In the genomic region with DNA sequence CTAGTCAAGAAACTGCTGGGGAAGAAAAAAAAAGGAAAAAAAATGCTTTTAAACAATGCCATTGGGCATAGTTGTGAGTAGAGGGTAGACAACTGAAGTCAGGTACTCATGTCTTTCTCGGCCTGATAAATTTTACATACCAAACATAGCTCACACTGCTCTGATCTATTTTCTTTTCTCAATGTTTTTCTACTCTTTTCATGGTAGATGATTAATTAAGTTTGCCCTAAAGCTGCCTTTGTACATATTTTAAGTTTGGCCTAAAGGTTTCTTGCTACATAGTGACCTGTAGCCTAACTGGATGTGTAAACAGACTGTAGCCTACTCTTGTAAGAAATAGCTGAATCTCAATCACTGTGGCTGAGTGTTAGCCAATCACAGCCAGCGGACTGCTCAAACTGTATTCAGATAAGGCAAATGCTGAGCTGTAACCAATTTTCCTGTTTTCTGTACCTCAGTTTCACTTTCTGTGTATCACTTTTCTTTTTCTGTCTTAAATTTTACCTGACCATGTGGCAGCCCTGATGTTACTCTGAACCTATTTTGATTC, we compare ENCODE assay signal across 21 cellular contexts.
DNase-seq lines count a peak whose midpoint lies in the region; ATAC-seq, FAIRE-seq and TF ChIP-seq lines count a peak whose summit lies in the region.
"Had no signal": no experiment of that assay in that cellular context is flagged by ENCODE, and none has a peak within 500 bp of the region (broad histone marks: within the 10 kb centered on the region; RNA-seq: fewer than 3 reads in every experiment).

No MANE protein-coding gene starts in this region.

- DNase-seq in choroid plexus epithelial cell (ENCODE audit: low read depth) (peak; percentile 10), neural progenitor cell (ENCODE audit: low spot score) (no peak), CD1c-positive myeloid dendritic cell (ENCODE audit: extremely low spot score) (no peak), small intestine (no peak)
- no peak for DNase-seq in activated CD4-positive, alpha-beta T cell treated with anti-CD3 and anti-CD28 coated beads for 4 hours
- DNase-seq: activated CD8-positive, alpha-beta memory T cell treated with anti-CD3 and anti-CD28 coated beads, Interleukin-2, amount 50 U/mL, for 4 hours; foreskin keratinocyte; left ventricle myocardium superior; MV-4-11; Right ventricle myocardium superior; stimulated activated naive CD8-positive, alpha-beta T cell treated with anti-CD3 and anti-CD28 coated beads, Interleukin-15, Interleukin-2, amounts not matched to agents 100 U/mL and 50 U/mL, for 24 hours; T-helper 2 cell had no signal

- H3K4me2 ChIP-seq in neural progenitor cell: no peak overlapping the region

- no peaks in the 10 kb centered on the region for H3K9me3 Mint-ChIP-seq in neural progenitor cell
- H3K9me3 Mint-ChIP-seq: activated naive CD4-positive, alpha-beta T cell treated with anti-CD3 and anti-CD28 coated beads, Interleukin-2, amount 50 U/mL, for 24 hours had no signal

- peak; percentile 72 for ATAC-seq in GM18867 (IDR thresholded peaks at IDR 0.05; ENCODE audit: unreplicated experiment)
- no peak for ATAC-seq in HG03354 (IDR thresholded peaks at IDR 0.05; ENCODE audit: poor library complexity, severe bottlenecking, unreplicated experiment)
- ATAC-seq: activated CD4-positive, CD25-positive, alpha-beta regulatory T cell treated with anti-CD3 and anti-CD28 coated beads, Interleukin-2, amount 50 U/mL, for 24 hours; foreskin keratinocyte; left ventricle myocardium superior; stimulated activated naive CD8-positive, alpha-beta T cell treated with anti-CD3 and anti-CD28 coated beads, Interleukin-15, Interleukin-2, amounts not matched to agents 100 U/mL and 50 U/mL, for 24 hours had no signal

- no peaks in the 10 kb centered on the region for H3F3A ChIP-seq in neural progenitor cell (ENCODE audit: low read depth)

- peak overlapping the region; percentile 84 for H3K27ac ChIP-seq in HUES6 (ENCODE audit: low read depth, low read length)
- H3K27ac ChIP-seq in neural progenitor cell: no peak overlapping the region
- H3K27ac ChIP-seq in small intestine (ENCODE audit: low read depth in 1 of 2, low read length in 1 of 2): no peak overlapping the region
- H3K27ac ChIP-seq: breast epithelium, foreskin keratinocyte, parathyroid adenoma had no signal

- H2AFZ ChIP-seq in neural progenitor cell (replicated peaks): peak overlapping the region; percentile 72
- H2AFZ ChIP-seq: parathyroid adenoma had no signal

- H3K36me3 Mint-ChIP-seq in neural progenitor cell: no peaks in the 10 kb centered on the region
- H3K36me3 Mint-ChIP-seq: activated naive CD4-positive, alpha-beta T cell treated with anti-CD3 and anti-CD28 coated beads, Interleukin-2, amount 50 U/mL, for 24 hours had no signal

- H3K27me3 ChIP-seq in HUES6 (ENCODE audit: control insufficient read depth, insufficient read depth, low read length) (no peaks in the 10 kb centered on the region), neural progenitor cell (no peaks in the 10 kb centered on the region), small intestine (ENCODE audit: control insufficient read depth in 2 of 2, insufficient read depth in 2 of 2, low read length in 2 of 2) (no peaks in the 10 kb centered on the region)
- H3K27me3 ChIP-seq: breast epithelium, foreskin keratinocyte had no signal

- H3K9ac ChIP-seq in HUES6 (ENCODE audit: low read length): peak overlapping the region; percentile 95
- no peak overlapping the region for H3K9ac ChIP-seq in neural progenitor cell
- H3K9ac ChIP-seq: parathyroid adenoma had no signal

- H3K4me3 ChIP-seq in HUES6 (ENCODE audit: low read depth, low read length) (peak overlapping the region; percentile 10; the same call in 1 of the 2 replicates), choroid plexus epithelial cell (ENCODE audit: low read depth, low read length) (no peak overlapping the region), neural progenitor cell (no peak overlapping the region), small intestine (ENCODE audit: low read depth in 1 of 2, low read length in 2 of 2) (no peak overlapping the region)
- H3K4me3 ChIP-seq: breast epithelium had no signal

- H3K36me3 ChIP-seq in HUES6 (ENCODE audit: control insufficient read depth, insufficient read depth, low read length): no peaks in the 10 kb centered on the region; the same call in 1 of the 2 replicates
- no peaks in the 10 kb centered on the region for H3K36me3 ChIP-seq in neural progenitor cell
- no peaks in the 10 kb centered on the region for H3K36me3 ChIP-seq in small intestine (ENCODE audit: control insufficient read depth in 2 of 2, insufficient read depth in 2 of 2, low read length in 2 of 2)
- H3K36me3 ChIP-seq: breast epithelium had no signal

- H3K4me1 ChIP-seq in HUES6 (ENCODE audit: control insufficient read depth, insufficient read depth, low read length) (peaks cover 29% of the 10 kb centered on the region), neural progenitor cell (peaks cover 3% of the 10 kb centered on the region), small intestine (ENCODE audit: control insufficient read depth in 2 of 2, insufficient read depth in 1 of 2, low read depth in 1 of 2, low read length in 1 of 2) (no peaks in the 10 kb centered on the region)
- H3K4me1 ChIP-seq: breast epithelium, foreskin keratinocyte, parathyroid adenoma had no signal

- H3K4me3 Mint-ChIP-seq in neural progenitor cell: no peak overlapping the region
- H3K4me3 Mint-ChIP-seq: activated naive CD4-positive, alpha-beta T cell treated with anti-CD3 and anti-CD28 coated beads, Interleukin-2, amount 50 U/mL, for 24 hours had no signal

- no peaks in the 10 kb centered on the region; the same call in 1 of the 2 replicates for H3K9me3 ChIP-seq in HUES6 (ENCODE audit: control insufficient read depth, insufficient read depth, low read depth, low read length)
- H3K9me3 ChIP-seq in neural progenitor cell (ENCODE audit: low read depth): no peaks in the 10 kb centered on the region
- H3K9me3 ChIP-seq in small intestine (ENCODE audit: control insufficient read depth, low read depth): no peaks in the 10 kb centered on the region
- H3K9me3 ChIP-seq: breast epithelium had no signal

- no peak for TF ChIP-seq CTCF in choroid plexus epithelial cell (conservative IDR thresholded peaks at IDR 0.05; ENCODE audit: low read depth, low read length)
- TF ChIP-seq CTCF in neural progenitor cell (IDR thresholded peaks at IDR 0.05): no peak

- H3K27me3 Mint-ChIP-seq in neural progenitor cell (ENCODE audit: insufficient read depth, low read depth): no peaks in the 10 kb centered on the region
- H3K27me3 Mint-ChIP-seq: activated naive CD4-positive, alpha-beta T cell treated with anti-CD3 and anti-CD28 coated beads, Interleukin-2, amount 50 U/mL, for 24 hours had no signal

- H4K20me1 ChIP-seq in neural progenitor cell (ENCODE audit: low read depth): no peaks in the 10 kb centered on the region

- H3K4me1 Mint-ChIP-seq in neural progenitor cell: no peaks in the 10 kb centered on the region
- H3K4me1 Mint-ChIP-seq: activated naive CD4-positive, alpha-beta T cell treated with anti-CD3 and anti-CD28 coated beads, Interleukin-2, amount 50 U/mL, for 24 hours had no signal

- 43 to 78% (median 54%) methylated on average over 2 of the region's 2 CpGs for WGBS in small intestine, 3 donors

- no peak overlapping the region for H3K27ac Mint-ChIP-seq in neural progenitor cell
- H3K27ac Mint-ChIP-seq: activated naive CD4-positive, alpha-beta T cell treated with anti-CD3 and anti-CD28 coated beads, Interleukin-2, amount 50 U/mL, for 24 hours had no signal

- H3K79me2 ChIP-seq in neural progenitor cell (ENCODE audit: low read depth): no peaks in the 10 kb centered on the region
- H3K79me2 ChIP-seq: parathyroid adenoma had no signal

- FAIRE-seq in small intestine (lab: Jason Lieb, UNC): no peak
- FAIRE-seq: GM18507, urothelium cell line had no signal
